ENCODE assay signal across 9 cellular contexts in the genomic region with DNA sequence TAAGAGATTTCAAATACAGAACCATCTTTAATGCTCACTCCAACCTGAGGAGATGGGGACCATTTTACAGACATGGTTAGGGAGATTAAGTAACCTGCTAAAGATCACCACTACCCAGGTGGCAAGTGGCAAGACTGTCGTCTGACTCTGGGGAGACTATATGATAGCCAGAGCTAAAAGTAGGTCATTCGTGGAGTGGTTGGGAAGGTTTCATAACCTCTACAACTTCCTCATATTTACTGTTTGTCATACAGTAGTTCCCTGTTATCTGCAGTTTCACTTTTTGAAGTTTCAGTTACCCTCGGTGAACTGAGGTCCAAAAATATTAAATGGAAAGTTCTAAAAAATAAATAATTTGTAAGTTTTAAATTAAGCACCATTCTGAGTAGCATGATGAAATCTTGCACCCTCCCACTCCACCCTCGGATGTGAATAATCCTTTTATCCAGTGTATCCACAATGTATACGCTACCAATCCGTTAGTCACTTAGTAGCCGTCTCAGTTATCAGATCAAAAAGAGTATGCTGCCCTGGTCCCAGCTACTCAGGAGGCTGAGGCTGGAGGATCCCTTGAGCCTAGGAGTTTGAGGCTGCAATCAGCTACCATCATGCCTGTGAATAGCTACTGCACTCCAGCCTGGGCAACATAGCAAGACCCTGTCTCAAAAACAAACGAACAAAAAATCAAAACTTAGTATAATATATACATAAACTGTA. TPM values are rescaled to one million over a fixed set of nuclear protein-coding genes. Genes with fewer than 3 reads are reported as not detected.
DNase-seq lines count a peak whose midpoint lies in the region; ATAC-seq and TF ChIP-seq lines count a peak whose summit lies in the region.
"Had no signal": no experiment of that assay in that cellular context is flagged by ENCODE, and none has a peak within 500 bp of the region (broad histone marks: within the 10 kb centered on the region; RNA-seq: fewer than 3 reads in every experiment).

No MANE protein-coding gene starts in this region.

- CTCF ChIA-PET in GM10248 (lab: Yijun Ruan, JAX) (no interaction called here), WTC11 (lab: Charles Lee) (interaction anchor here (0.6 to 7.4 kb wide), 3 partner anchors 23 to 174 kb away, joined by 3 to 425 read pairs (median 4); no protein-coding TSS in a partner anchor), HEK293T (lab: Yijun Ruan, JAX) (interaction anchor here (0.7 kb wide), 1 partner anchor 73 kb away, joined by 4 read pairs; no protein-coding TSS in a partner anchor)

- POLR2A ChIA-PET in GM10248 (lab: Yijun Ruan, JAX) (no interaction called here), WTC11 (lab: Charles Lee) (no interaction called here), HEK293T (lab: Yijun Ruan, JAX) (interaction anchor here (0.9 kb wide), 1 partner anchor 40 kb away, joined by 5 read pairs; the partner anchor contains the start of gene FRA10AC1)

- H3K27ac Mint-ChIP-seq in WTC11 = no peak overlapping the region
- H3K27ac Mint-ChIP-seq: CD4-positive, CD25-positive, alpha-beta regulatory T cell had no signal

- peaks cover 8% of the 10 kb centered on the region for H3K27me3 Mint-ChIP-seq in WTC11 (ENCODE audit: low read depth)

- peaks cover 9% of the 10 kb centered on the region for H3K27me3 ChIP-seq in foreskin keratinocyte

- TF ChIP-seq CTCF in GM10248 (IDR thresholded peaks at IDR 0.05; ENCODE audit: control extremely low read depth, extremely low read depth, low read depth, missing control alignments) (no peak), WTC11 (IDR thresholded peaks at IDR 0.05) (no peak), foreskin keratinocyte (conservative IDR thresholded peaks at IDR 0.05) (no peak)

- no peak overlapping the region for H3K27ac ChIP-seq in foreskin keratinocyte

- H3K36me3 Mint-ChIP-seq in WTC11 = no peaks in the 10 kb centered on the region
- H3K36me3 Mint-ChIP-seq: CD4-positive, CD25-positive, alpha-beta regulatory T cell had no signal

- DNase-seq in GM10248 (ENCODE audit: extremely low spot score) (peak; percentile 36), WTC11 (ENCODE audit: low spot score) (no peak), HEK293T (ENCODE audit: extremely low spot score) (no peak), foreskin keratinocyte (no peak), NCI-H2171 (lab: John Stamatoyannopoulos, UW) (no peak)
- DNase-seq: CD4-positive, CD25-positive, alpha-beta regulatory T cell had no signal

- H3K4me1 ChIP-seq in foreskin keratinocyte = no peaks in the 10 kb centered on the region

- H3K9me3 Mint-ChIP-seq in WTC11 = no peaks in the 10 kb centered on the region

- ATAC-seq in GM21526 (IDR thresholded peaks at IDR 0.05; ENCODE audit: low FRiP score, unreplicated experiment) = peak; percentile 80
- ATAC-seq in HG03442 (IDR thresholded peaks at IDR 0.05; ENCODE audit: unreplicated experiment) = peak; percentile 90
- no peak for ATAC-seq in WTC11
- no peak for ATAC-seq in foreskin keratinocyte
- ATAC-seq in HG02970 (IDR thresholded peaks at IDR 0.05; ENCODE audit: low FRiP score, unreplicated experiment) = no peak

- H3K4me3 Mint-ChIP-seq in WTC11 = no peak overlapping the region
- H3K4me3 Mint-ChIP-seq: CD4-positive, CD25-positive, alpha-beta regulatory T cell had no signal

- peaks cover 14% of the 10 kb centered on the region for H3K4me1 Mint-ChIP-seq in WTC11

TF ChIP-seq in WTC11, 78 proteins besides CTCF, POLR2A, EP300 and RAD21:
- TF ChIP-seq ZNF263 (CRISPR knock-in tag; IDR thresholded peaks at IDR 0.05; ENCODE audit: low read depth) (no peak), ZNF121 (CRISPR knock-in tag; IDR thresholded peaks at IDR 0.05) (peak; percentile 19; the same call in 1 of the 2 replicates)

TF ChIP-seq in HEK293T, 16 proteins besides CTCF, POLR2A, EP300 and RAD21:
- no peak for TF ChIP-seq FOXK2 (IDR thresholded peaks at IDR 0.05)
- TF ChIP-seq FOXM1 (IDR thresholded peaks at IDR 0.05; ENCODE audit: borderline replicate concordance) = no peak
- TF ChIP-seq ZNF384 (IDR thresholded peaks at IDR 0.05) = no peak
- no peak for TF ChIP-seq LEF1 (IDR thresholded peaks at IDR 0.05; ENCODE audit: borderline replicate concordance)
- TF ChIP-seq ELF4 (IDR thresholded peaks at IDR 0.05) = no peak
- no peak for TF ChIP-seq CTBP1 (IDR thresholded peaks at IDR 0.05; ENCODE audit: borderline replicate concordance)
- TF ChIP-seq NFRKB (IDR thresholded peaks at IDR 0.05) = no peak
- TF ChIP-seq BHLHE40 (IDR thresholded peaks at IDR 0.05; ENCODE audit: borderline replicate concordance) = no peak
- no peak for TF ChIP-seq ARNT (IDR thresholded peaks at IDR 0.05)
- no peak for TF ChIP-seq TARDBP (IDR thresholded peaks at IDR 0.05)
- TF ChIP-seq L3MBTL2 (conservative IDR thresholded peaks at IDR 0.05) = no peak
- TF ChIP-seq PKNOX1 (IDR thresholded peaks at IDR 0.05) = no peak

RNA-seq across cellular contexts. Expression of gene LGI1, which starts 14.9 kb away (rescaled TPM):
- total RNA-seq in WTC11 (2021) = not detected in 3 replicates
- not detected in 2 replicates for total RNA-seq in foreskin keratinocyte
- polyA plus RNA-seq in foreskin keratinocyte = not detected in 2 replicates
- total RNA-seq: CD4-positive, CD25-positive, alpha-beta regulatory T cell had no signal
- polyA plus RNA-seq: CD4-positive, CD25-positive, alpha-beta regulatory T cell had no signal

RNA-seq across cellular contexts. Expression of gene FRA10AC1, which starts 40.4 kb away (rescaled TPM):
- total RNA-seq in WTC11 (2021) (12.9 to 15.8 TPM (median 14.1 TPM) in 3 replicates), foreskin keratinocyte (8.0 and 9.4 TPM in 2 replicates)
- 9.6 and 10.9 TPM in 2 replicates for polyA plus RNA-seq in foreskin keratinocyte

Comparison
In these comparisons a context has a peak if more than half of its experiments do, and no peak if none do; other contexts are left out.
1. ATAC-seq: peak in GM21526 (single experiment) and HG03442 (single experiment); none in WTC11 (single experiment), foreskin keratinocyte (single experiment) and HG02970 (single experiment).